ENCODE assay signal across 23 cellular contexts in the genomic region with DNA sequence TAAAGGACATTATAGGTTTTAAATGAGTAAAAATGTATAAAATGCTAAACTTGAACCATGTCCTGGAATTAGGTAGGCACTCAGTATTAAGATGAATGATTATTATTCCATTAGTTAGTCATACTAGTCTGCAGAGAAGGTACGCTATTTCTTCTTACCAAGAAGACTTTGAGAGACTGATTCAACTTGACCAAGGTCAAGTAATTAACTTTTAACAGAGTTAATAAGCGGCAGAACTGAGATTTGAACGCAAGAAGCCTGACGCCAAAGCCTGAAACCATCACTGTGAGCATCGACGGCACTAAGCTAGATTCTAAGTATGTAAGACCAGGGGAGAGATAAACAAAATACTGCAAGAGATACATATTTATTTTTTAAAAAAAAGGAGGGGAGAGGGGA. TPM values are rescaled to one million over a fixed set of nuclear protein-coding genes. Genes with fewer than 3 reads are reported as not detected.
A peak's percentile ranks its signal among the peaks of the same experiment; 100 is the strongest.
DNase-seq lines count a peak whose midpoint lies in the region; ATAC-seq, FAIRE-seq and TF ChIP-seq lines count a peak whose summit lies in the region.
"Had no signal": no experiment of that assay in that cellular context is flagged by ENCODE, and none has a peak within 500 bp of the region (broad histone marks: within the 10 kb centered on the region; RNA-seq: fewer than 3 reads in every experiment).

No MANE protein-coding gene starts in this region.

- H3K9me3 Mint-ChIP-seq in activated T-cell treated with anti-CD3 and anti-CD28 coated beads, Interleukin-2, amount 50 U/mL, for 4 hours, result no peaks in the 10 kb centered on the region
- H3K9me3 Mint-ChIP-seq: CD4-positive, alpha-beta memory T cell had no signal

- H3K27me3 ChIP-seq in IMR-90 (ENCODE audit: control insufficient read depth, insufficient read depth, low read length) (no peaks in the 10 kb centered on the region), osteoblast (ENCODE audit: insufficient read depth, low read length) (no peaks in the 10 kb centered on the region)
- H3K27me3 ChIP-seq: MG63, SJSA1 had no signal

- H3K4me1 Mint-ChIP-seq in activated T-cell treated with anti-CD3 and anti-CD28 coated beads, Interleukin-2, amount 50 U/mL, for 4 hours (ENCODE audit: low read depth), result peaks cover 9% of the 10 kb centered on the region

- H3K4ac ChIP-seq in IMR-90 (ENCODE audit: low read depth, low read length), result no peak overlapping the region

- H4K20me1 ChIP-seq in IMR-90 (ENCODE audit: insufficient read depth, low read length), result peaks cover 63% of the 10 kb centered on the region
- peaks cover 58% of the 10 kb centered on the region for H4K20me1 ChIP-seq in osteoblast (ENCODE audit: insufficient read depth, low read length)

- H3K79me2 ChIP-seq in osteoblast (ENCODE audit: insufficient read depth, low read length), result peaks cover 76% of the 10 kb centered on the region

- no peak overlapping the region for H3K23ac ChIP-seq in IMR-90 (ENCODE audit: low read depth, low read length)

- H2AFZ ChIP-seq in IMR-90 (replicated peaks; ENCODE audit: low read length, poor library complexity) (no peak overlapping the region), osteoblast (ENCODE audit: low read length) (no peak overlapping the region)
- H2AFZ ChIP-seq: PC-9 had no signal

- DNase-seq in IMR-90, result no peak
- no peak for DNase-seq in epithelial cell of proximal tubule (ENCODE audit: low read depth)
- DNase-seq in osteoblast (ENCODE audit: insufficient read length, low spot score, missing footprints), result no peak
- DNase-seq in HTR-8/SVneo (ENCODE audit: insufficient read length, low spot score), result no peak
- no peak for DNase-seq in H54 (ENCODE audit: insufficient read length, low spot score)
- DNase-seq in activated T-cell treated with anti-CD3 and anti-CD28 coated beads, Interleukin-2, amount 50 U/mL, for 4 hours, result no peak
- DNase-seq: C1 segment of cervical spinal cord; CD4-positive, alpha-beta memory T cell; COR-L47; GF-D8; H7; KG1; MG63; NCI-H1105 treated with DMSO at 0.1 percent for 48 hours; NCI-H2029; NCI-H446 treated with DMSO at 0.1 percent for 48 hours; NCI-H526; NCI-H82; PC-9; Right ventricle myocardium superior had no signal

- H2BK20ac ChIP-seq in IMR-90 (ENCODE audit: low read depth, low read length), result no peak overlapping the region

- dilution Hi-C loops in IMR-90 (cut with HindIII; ENCODE audit: low sequenced_read_pairs, unreplicated experiment), result no loop called here

- H3K36me3 ChIP-seq in IMR-90 (ENCODE audit: control insufficient read depth, insufficient read depth, low read length), result peaks cover 6% of the 10 kb centered on the region
- H3K36me3 ChIP-seq in osteoblast (ENCODE audit: insufficient read depth, low read length), result peaks cover 24% of the 10 kb centered on the region

- H3K27me3 Mint-ChIP-seq in activated T-cell treated with anti-CD3 and anti-CD28 coated beads, Interleukin-2, amount 50 U/mL, for 4 hours (ENCODE audit: low read depth), result peaks cover 52% of the 10 kb centered on the region

- no peak overlapping the region for H2AK9ac ChIP-seq in IMR-90 (replicated peaks; ENCODE audit: low read depth, low read length, poor library complexity)

- no peak for ATAC-seq in IMR-90 (ENCODE audit: low read depth)
- ATAC-seq in activated T-cell treated with anti-CD3 and anti-CD28 coated beads, Interleukin-2, amount 50 U/mL, for 4 hours, result no peak
- no peak for ATAC-seq in GM21717 (IDR thresholded peaks at IDR 0.05; ENCODE audit: unreplicated experiment)

- H3K9me3 ChIP-seq in IMR-90 (ENCODE audit: control insufficient read depth, insufficient read depth, low read length) (no peaks in the 10 kb centered on the region), osteoblast (ENCODE audit: low read depth, low read length) (no peaks in the 10 kb centered on the region)
- H3K9me3 ChIP-seq: MG63, SJSA1 had no signal

- H3K4me2 ChIP-seq in IMR-90 (ENCODE audit: low read depth, low read length) (no peak overlapping the region), osteoblast (ENCODE audit: insufficient read depth, low read length) (peak overlapping the region; percentile 98)

- intact Hi-C loops in IMR-90 (cut with micrococcal nuclease), result loop anchor here (5.0 kb wide), 1 partner anchor 71 kb away; no protein-coding TSS in a partner anchor

- H3K14ac ChIP-seq in IMR-90 (replicated peaks; ENCODE audit: low read depth, low read length), result 0 out of 2 replicates have a peak overlapping the region, but pooled peaks have one; percentile 56

- H3K4me1 ChIP-seq in IMR-90 (ENCODE audit: control insufficient read depth, insufficient read depth, low read length) (peaks cover 15% of the 10 kb centered on the region), osteoblast (ENCODE audit: insufficient read depth, low read length) (peaks cover 57% of the 10 kb centered on the region)

- in situ Hi-C loops in IMR-90 (cut with MboI; ENCODE audit: low sequenced_read_pairs), result no loop called here

- H3K9me1 ChIP-seq in IMR-90 (ENCODE audit: insufficient read depth, low read length), result peaks cover 56% of the 10 kb centered on the region

- H2AK5ac ChIP-seq in IMR-90 (ENCODE audit: low read depth, low read length), result no peak overlapping the region

- no peak overlapping the region for H4K91ac ChIP-seq in IMR-90 (ENCODE audit: insufficient read depth, low read depth, low read length)

- no peak overlapping the region for H4K5ac ChIP-seq in IMR-90 (ENCODE audit: low read depth, low read length)

- H3K79me1 ChIP-seq in IMR-90 (ENCODE audit: low read depth in 1 of 2, low read length in 2 of 2), result peaks cover 48 to 88% of the 10 kb centered on the region in 2 experiments

- TF ChIP-seq POLR2A in IMR-90 (IDR thresholded peaks at IDR 0.05; ENCODE audit: low read depth, low read length) (no peak), H54 (IDR thresholded peaks at IDR 0.05; ENCODE audit: low read depth, low read length) (no peak)

- no peak for FAIRE-seq in HTR-8/SVneo (lab: Jason Lieb, UNC)
- FAIRE-seq in H54 (lab: Jason Lieb, UNC), result no peak
- FAIRE-seq: GM12891 had no signal

- no peak overlapping the region for H3K27ac ChIP-seq in IMR-90 (ENCODE audit: insufficient read depth, low read length)
- H3K27ac ChIP-seq in osteoblast (ENCODE audit: low read depth, low read length), result no peak overlapping the region
- H3K27ac ChIP-seq: PC-9, SJSA1 had no signal

- H3K56ac ChIP-seq in IMR-90 (ENCODE audit: extremely low read depth, insufficient read depth, low read length), result no peak overlapping the region

- no peak overlapping the region for H2BK120ac ChIP-seq in IMR-90 (ENCODE audit: low read depth, low read length)

- no peak overlapping the region for H3K18ac ChIP-seq in IMR-90 (ENCODE audit: low read depth, low read length)

- H3K4me3 ChIP-seq in IMR-90 (ENCODE audit: insufficient read depth, low read depth, low read length) (no peak overlapping the region), epithelial cell of proximal tubule (ENCODE audit: low read depth, low read length) (peak overlapping the region; percentile 76), osteoblast (ENCODE audit: insufficient read depth, low read length) (no peak overlapping the region)
- H3K4me3 ChIP-seq: MG63, PC-9 had no signal

- TF ChIP-seq RAD21 in IMR-90 (IDR thresholded peaks at IDR 0.05; ENCODE audit: low read length), result no peak

- no peak overlapping the region for H2BK15ac ChIP-seq in IMR-90 (ENCODE audit: low read depth, low read length)

- BruUV-seq in IMR-90 (replicated peaks; lab: Mats Ljungman, UMichigan), result no TSS peak

- CTCF ChIA-PET in IMR-90 (lab: Yijun Ruan, JAX), result no interaction called here

- no peak overlapping the region for H3K9ac ChIP-seq in IMR-90 (ENCODE audit: low read depth, low read length)

- WGBS in IMR-90 (ENCODE audit: extremely low coverage in 2 of 2, insufficient read length in 1 of 2), 2 experiments, result no CpG with 5 or more reads among the region's 6 CpGs

- TF ChIP-seq CTCF in IMR-90 (conservative IDR thresholded peaks at IDR 0.05; ENCODE audit: low read depth, low read length), result no peak
- no peak for TF ChIP-seq CTCF in epithelial cell of proximal tubule (conservative IDR thresholded peaks at IDR 0.05; ENCODE audit: low read depth, low read length)
- no peak for TF ChIP-seq CTCF in osteoblast (IDR thresholded peaks at IDR 0.05; ENCODE audit: extremely low read depth, low read depth, low read length)

- H3K36me3 Mint-ChIP-seq in activated T-cell treated with anti-CD3 and anti-CD28 coated beads, Interleukin-2, amount 50 U/mL, for 4 hours (ENCODE audit: insufficient read depth), result no peaks in the 10 kb centered on the region
- H3K36me3 Mint-ChIP-seq: CD4-positive, alpha-beta memory T cell had no signal

- H2BK5ac ChIP-seq in IMR-90 (ENCODE audit: low read depth, low read length, poor library complexity, severe bottlenecking), result no peak overlapping the region

- no peak overlapping the region for H4K8ac ChIP-seq in IMR-90 (ENCODE audit: low read depth in 2 of 2, low read length in 2 of 2)

- H3K4me3 Mint-ChIP-seq in activated T-cell treated with anti-CD3 and anti-CD28 coated beads, Interleukin-2, amount 50 U/mL, for 4 hours, result no peak overlapping the region
- H3K4me3 Mint-ChIP-seq: CD4-positive, alpha-beta memory T cell had no signal

- POLR2A ChIA-PET in IMR-90 (lab: Charles Lee; ENCODE audit: unreplicated experiment), result no interaction called here

TF ChIP-seq in IMR-90, 13 proteins besides CTCF, POLR2A, EP300 and RAD21 (continues in another document):
- TF ChIP-seq, protein P1, sequence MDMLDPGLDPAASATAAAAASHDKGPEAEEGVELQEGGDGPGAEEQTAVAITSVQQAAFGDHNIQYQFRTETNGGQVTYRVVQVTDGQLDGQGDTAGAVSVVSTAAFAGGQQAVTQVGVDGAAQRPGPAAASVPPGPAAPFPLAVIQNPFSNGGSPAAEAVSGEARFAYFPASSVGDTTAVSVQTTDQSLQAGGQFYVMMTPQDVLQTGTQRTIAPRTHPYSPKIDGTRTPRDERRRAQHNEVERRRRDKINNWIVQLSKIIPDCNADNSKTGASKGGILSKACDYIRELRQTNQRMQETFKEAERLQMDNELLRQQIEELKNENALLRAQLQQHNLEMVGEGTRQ (IDR thresholded peaks at IDR 0.05; ENCODE audit: low read depth, low read length), result no peak
- TF ChIP-seq BHLHE40 (IDR thresholded peaks at IDR 0.05; ENCODE audit: low read depth, low read length), result no peak
- TF ChIP-seq RFX5 (IDR thresholded peaks at IDR 0.05; ENCODE audit: low read depth, low read length), result no peak
- no peak for TF ChIP-seq FOS (IDR thresholded peaks at IDR 0.05; ENCODE audit: low read depth, low read length)

RNA-seq across cellular contexts. Expression of a gene that starts 2.6 kb away (rescaled TPM):
- 89.2 and 93.7 TPM in 2 replicates for total RNA-seq in IMR-90 (2012; rRNA removed)
- polyA plus RNA-seq in IMR-90 (2012; rRNA removed), result 54.5 and 61.6 TPM in 2 replicates
- polyA plus RNA-seq in IMR-90 (2012; cell fraction: cytosol; rRNA removed), result 71.6 and 118 TPM in 2 replicates
- polyA plus RNA-seq in IMR-90 (2012; cell fraction: nucleus; rRNA removed; ENCODE audit: low replicate concordance), result 36.3 and 66.6 TPM in 2 replicates
- total RNA-seq in epithelial cell of proximal tubule, result 53.7 and 67.0 TPM in 2 replicates
- 70.9 and 74.8 TPM in 2 replicates for total RNA-seq in osteoblast
- total RNA-seq in activated T-cell treated with anti-CD3 and anti-CD28 coated beads, Interleukin-2, amount 50 U/mL, for 4 hours, result under 1 TPM in 1 of 3 donors, not detected in 2; 0.13 TPM
- total RNA-seq: CD4-positive, alpha-beta memory T cell had no signal
- polyA plus RNA-seq: CD4-positive, alpha-beta memory T cell had no signal

Comparison
In these comparisons a context has a peak if more than half of its experiments do, and no peak if none do; other contexts are left out.
1. RNA of a gene that starts 2.6 kb away (total RNA-seq): 89.2 to 93.7 TPM in IMR-90, 70.9 to 74.8 TPM in osteoblast and 53.7 to 67.0 TPM in epithelial cell of proximal tubule; 0.13 TPM in activated T-cell treated with anti-CD3 and anti-CD28 coated beads, Interleukin-2, amount 50 U/mL, for 4 hours; every median in the first group is over 10 times any median in the second.